ENCODE assay signal across 28 cellular contexts in genomic region chr3:47601310-47601709, GRCh38. TPM values are rescaled to one million over a fixed set of nuclear protein-coding genes. Genes with fewer than 3 reads are reported as not detected.
A peak's percentile ranks its signal among the peaks of the same experiment; 100 is the strongest.
DNase-seq lines count a peak whose midpoint lies in the region; ATAC-seq, FAIRE-seq and TF ChIP-seq lines count a peak whose summit lies in the region.
"Had no signal": no experiment of that assay in that cellular context is flagged by ENCODE, and none has a peak within 500 bp of the region (broad histone marks: within the 10 kb centered on the region; RNA-seq: fewer than 3 reads in every experiment).

No MANE protein-coding gene starts in this region.

- no peaks in the 10 kb centered on the region for H3K27me3 Mint-ChIP-seq in natural killer cell (ENCODE audit: low read depth in 2 of 2)
- no peaks in the 10 kb centered on the region for H3K27me3 Mint-ChIP-seq in natural killer cell treated with Interleukin-12 subunit alpha and Interleukin-12 subunit beta and Interleukin-15 and Interleukin-18, amount 100 ng/mL, for 72 hours
- no peaks in the 10 kb centered on the region for H3K27me3 Mint-ChIP-seq in activated T-cell treated with anti-CD3 and anti-CD28 coated beads, Interleukin-2, amount 50 U/mL, for 4 hours (ENCODE audit: low read depth)
- H3K27me3 Mint-ChIP-seq: activated CD4-positive, alpha-beta T cell treated with anti-CD3 and anti-CD28 coated beads, Interleukin-2, amount 10 ng/mL, durations not matched to agents 24 days and 14 days; dendritic cell treated with granulocyte-macrophage colony-stimulating factor and Interleukin-4, amounts not matched to agents 40 ng/mL and 50 ng/mL, for 4 days had no signal

- peak overlapping the region; percentile 8 to 12 for H3K27ac Mint-ChIP-seq in natural killer cell
- peak overlapping the region in 1 of 2 donors; percentile 9 for H3K27ac Mint-ChIP-seq in natural killer cell treated with Interleukin-12 subunit alpha and Interleukin-12 subunit beta and Interleukin-15 and Interleukin-18, amount 100 ng/mL, for 72 hours
- H3K27ac Mint-ChIP-seq: activated CD4-positive, alpha-beta T cell treated with anti-CD3 and anti-CD28 coated beads, Interleukin-2, amount 10 ng/mL, durations not matched to agents 24 days and 14 days; dendritic cell treated with granulocyte-macrophage colony-stimulating factor and Interleukin-4, amounts not matched to agents 40 ng/mL and 50 ng/mL, for 4 days had no signal

- no peaks in the 10 kb centered on the region for H3K9me3 Mint-ChIP-seq in natural killer cell
- H3K9me3 Mint-ChIP-seq in natural killer cell treated with Interleukin-12 subunit alpha and Interleukin-12 subunit beta and Interleukin-15 and Interleukin-18, amount 100 ng/mL, for 72 hours: no peaks in the 10 kb centered on the region
- H3K9me3 Mint-ChIP-seq in activated T-cell treated with anti-CD3 and anti-CD28 coated beads, Interleukin-2, amount 50 U/mL, for 4 hours: no peaks in the 10 kb centered on the region
- H3K9me3 Mint-ChIP-seq: activated CD4-positive, alpha-beta T cell treated with anti-CD3 and anti-CD28 coated beads, Interleukin-2, amount 10 ng/mL, durations not matched to agents 24 days and 14 days; dendritic cell treated with granulocyte-macrophage colony-stimulating factor and Interleukin-4, amounts not matched to agents 40 ng/mL and 50 ng/mL, for 4 days; nephron progenitor cell had no signal

- intact Hi-C loops in natural killer cell (cut with micrococcal nuclease): no loop called here

- ATAC-seq in natural killer cell (no peak), GM19455 (IDR thresholded peaks at IDR 0.05; ENCODE audit: unreplicated experiment) (no peak)
- ATAC-seq in natural killer cell treated with Interleukin-12 subunit alpha and Interleukin-12 subunit beta and Interleukin-15 and Interleukin-18, amount 100 ng/mL, for 72 hours: no peak
- no peak for ATAC-seq in activated T-cell treated with anti-CD3 and anti-CD28 coated beads, Interleukin-2, amount 50 U/mL, for 4 hours
- ATAC-seq: gastroesophageal sphincter, mucosa of descending colon had no signal

- FAIRE-seq in HTR-8/SVneo (lab: Jason Lieb, UNC): no peak
- FAIRE-seq: islet of Langerhans had no signal

- no peak overlapping the region for H3K4me3 Mint-ChIP-seq in natural killer cell
- H3K4me3 Mint-ChIP-seq in natural killer cell treated with Interleukin-12 subunit alpha and Interleukin-12 subunit beta and Interleukin-15 and Interleukin-18, amount 100 ng/mL, for 72 hours: no peak overlapping the region
- H3K4me3 Mint-ChIP-seq in activated T-cell treated with anti-CD3 and anti-CD28 coated beads, Interleukin-2, amount 50 U/mL, for 4 hours: no peak overlapping the region
- H3K4me3 Mint-ChIP-seq: activated CD4-positive, alpha-beta T cell treated with anti-CD3 and anti-CD28 coated beads, Interleukin-2, amount 10 ng/mL, durations not matched to agents 24 days and 14 days; dendritic cell treated with granulocyte-macrophage colony-stimulating factor and Interleukin-4, amounts not matched to agents 40 ng/mL and 50 ng/mL, for 4 days; nephron progenitor cell had no signal

- peaks cover 0 to 7% of the 10 kb centered on the region in 2 donors for H3K4me1 Mint-ChIP-seq in natural killer cell
- peaks cover 0 to 3% of the 10 kb centered on the region in 2 donors for H3K4me1 Mint-ChIP-seq in natural killer cell treated with Interleukin-12 subunit alpha and Interleukin-12 subunit beta and Interleukin-15 and Interleukin-18, amount 100 ng/mL, for 72 hours (ENCODE audit: low read depth in 2 of 2)
- H3K4me1 Mint-ChIP-seq in activated T-cell treated with anti-CD3 and anti-CD28 coated beads, Interleukin-2, amount 50 U/mL, for 4 hours (ENCODE audit: low read depth): no peaks in the 10 kb centered on the region
- H3K4me1 Mint-ChIP-seq: nephron progenitor cell had no signal

- TF ChIP-seq CTCF in natural killer cell (IDR thresholded peaks at IDR 0.05): no peak

- DNase-seq in natural killer cell (no peak), foreskin melanocyte (peak; percentile 51), pons (ENCODE audit: low spot score) (peak; percentile 87), HTR-8/SVneo (ENCODE audit: insufficient read length, low spot score) (no peak), GF-D8 (lab: John Stamatoyannopoulos, UW) (no peak)
- DNase-seq in natural killer cell treated with Interleukin-12 subunit alpha and Interleukin-12 subunit beta and Interleukin-15 and Interleukin-18, amount 100 ng/mL, for 72 hours (ENCODE audit: low spot score): no peak
- no peak for DNase-seq in activated T-cell treated with anti-CD3 and anti-CD28 coated beads, Interleukin-2, amount 50 U/mL, for 4 hours
- DNase-seq: activated CD4-positive, alpha-beta T cell treated with anti-CD3 and anti-CD28 coated beads, Interleukin-2, amount 10 ng/mL, durations not matched to agents 24 days and 14 days; activated naive CD4-positive, alpha-beta T cell treated with Interleukin-2 at 50 U/mL for 16 hours; amniotic stem cell; DMS53; HCEC 1CT; KBM-7; mucosa of descending colon; NCI-H1105; NCI-H187 treated with DMSO at 0.1 percent for 48 hours; NCI-H526; nephron progenitor cell; PC-9; SHP77; stimulated activated CD4-positive, alpha-beta T cell treated with anti-CD3 and anti-CD28 coated beads, Interleukin-15, amount 100 ng/mL, for 24 hours; stimulated activated naive CD4-positive, alpha-beta T cell; T-helper 9 cell; WERI-Rb-1 had no signal

- H3K36me3 Mint-ChIP-seq in natural killer cell: no peaks in the 10 kb centered on the region
- H3K36me3 Mint-ChIP-seq in natural killer cell treated with Interleukin-12 subunit alpha and Interleukin-12 subunit beta and Interleukin-15 and Interleukin-18, amount 100 ng/mL, for 72 hours: peaks cover 4% of the 10 kb centered on the region
- H3K36me3 Mint-ChIP-seq in activated T-cell treated with anti-CD3 and anti-CD28 coated beads, Interleukin-2, amount 50 U/mL, for 4 hours (ENCODE audit: insufficient read depth): peaks cover 21% of the 10 kb centered on the region

RNA-seq across cellular contexts. Expression of gene CSPG5, which starts 22.6 kb away (rescaled TPM):
- under 1 TPM; 0.07 to 0.63 (median 0.23) TPM for total RNA-seq in natural killer cell
- under 1 TPM; 0.29 to 0.95 TPM for total RNA-seq in natural killer cell treated with Interleukin-12 subunit alpha and Interleukin-12 subunit beta and Interleukin-15 and Interleukin-18, amount 100 ng/mL, for 72 hours
- 1 to 10 TPM in 1 of 3 donors, under 1 TPM in 2; 0.54 to 1.3 (median 0.91) TPM for total RNA-seq in activated T-cell treated with anti-CD3 and anti-CD28 coated beads, Interleukin-2, amount 50 U/mL, for 4 hours

Comparison
In these comparisons a context has a peak if more than half of its experiments do, and no peak if none do; other contexts are left out.
1. DNase-seq: peak in foreskin melanocyte (single experiment) and pons (single experiment); none in natural killer cell (single experiment), natural killer cell treated with Interleukin-12 subunit alpha and Interleukin-12 subunit beta and Interleukin-15 and Interleukin-18, amount 100 ng/mL, for 72 hours (single experiment), HTR-8/SVneo (single experiment), GF-D8 (single experiment) and activated T-cell treated with anti-CD3 and anti-CD28 coated beads, Interleukin-2, amount 50 U/mL, for 4 hours (single experiment).